In genomic region chr5:177293819-177294581, GRCh38 we compare ENCODE assay signal across 18 cellular contexts.
"Had no signal": no experiment of that assay in that cellular context is flagged by ENCODE, and none has a peak within 500 bp of the region (broad histone marks: within the 10 kb centered on the region; RNA-seq: fewer than 3 reads in every experiment).

No MANE protein-coding gene starts in this region.

- H3K27me3 Mint-ChIP-seq: activated naive CD8-positive, alpha-beta T cell treated with anti-CD3 and anti-CD28 coated beads, Interleukin-2, amount 50 U/mL, for 24 hours; memory B cell had no signal

- ATAC-seq: activated CD4-positive, CD25-positive, alpha-beta regulatory T cell treated with anti-CD3 and anti-CD28 coated beads, Interleukin-2, amount 50 U/mL, for 24 hours; activated naive CD8-positive, alpha-beta T cell treated with anti-CD3 and anti-CD28 coated beads, Interleukin-2, amount 50 U/mL, for 24 hours; left colon had no signal

- H3K27ac Mint-ChIP-seq: activated naive CD8-positive, alpha-beta T cell treated with anti-CD3 and anti-CD28 coated beads, Interleukin-2, amount 50 U/mL, for 24 hours had no signal

- DNase-seq: activated CD8-positive, alpha-beta memory T cell treated with anti-CD3 and anti-CD28 coated beads, Interleukin-2, amount 50 U/mL, for 48 hours; activated gamma-delta T cell; activated naive CD4-positive, alpha-beta T cell treated with anti-CD3 and anti-CD28 coated beads, Interleukin-2, amount 50 U/mL, for 16 hours; activated naive CD8-positive, alpha-beta T cell treated with anti-CD3 and anti-CD28 coated beads, Interleukin-2, amount 50 U/mL, for 24 hours; activated T-cell treated with anti-CD3 and anti-CD28 coated beads, Interleukin-2, amount 50 U/mL, for 48 hours; cortex of kidney; erythroblast; foreskin fibroblast; left colon; stimulated activated CD4-positive, alpha-beta T cell treated with anti-CD3 and anti-CD28 coated beads, Interleukin-2, amount 100 ng/mL, for 48 hours; stimulated activated CD8-positive, alpha-beta memory T cell treated with anti-CD3 and anti-CD28 coated beads, Interleukin-4, amount 100 ng/mL, for 48 hours; stimulated activated naive CD4-positive, alpha-beta T cell treated with Interleukin-2 at 50 U/mL for 16 hours; substantia nigra; thyroid gland had no signal

- H3K4me3 Mint-ChIP-seq: activated naive CD8-positive, alpha-beta T cell treated with anti-CD3 and anti-CD28 coated beads, Interleukin-2, amount 50 U/mL, for 24 hours; memory B cell; T-helper 1 cell treated with Interleukin-12 subunit alpha and Interleukin-12 subunit beta and Interleukin-4 antibody, amounts not matched to agents 30 μg/mL and 1 μg/mL, for 36 hours had no signal

- H3K27ac ChIP-seq: prostate gland, thyroid gland had no signal

- H3K4me1 ChIP-seq: prostate gland, thyroid gland had no signal

- H3K9me3 Mint-ChIP-seq: activated naive CD8-positive, alpha-beta T cell treated with anti-CD3 and anti-CD28 coated beads, Interleukin-2, amount 50 U/mL, for 24 hours; memory B cell; T-helper 1 cell treated with Interleukin-12 subunit alpha and Interleukin-12 subunit beta and Interleukin-4 antibody, amounts not matched to agents 30 μg/mL and 1 μg/mL, for 36 hours had no signal

- H3K9me3 ChIP-seq: prostate gland, thyroid gland had no signal

- H3K4me3 ChIP-seq: prostate gland, thyroid gland had no signal

- H3K27me3 ChIP-seq: thyroid gland had no signal
